In genomic region chr20:58711266-58712051, GRCh38 we compare ENCODE assay signal across 1 cellular context.
TF ChIP-seq lines count a peak whose summit lies in the region.

No MANE protein-coding gene starts in this region.

TF ChIP-seq in HepG2, 621 proteins besides CTCF, POLR2A, EP300 and RAD21:
- TF ChIP-seq AGO2 (optimal IDR thresholded peaks at IDR 0.05; ENCODE audit: low read depth, low read length) (peak; percentile 74), ZNF768 (CRISPR knock-in tag; IDR thresholded peaks at IDR 0.05) (no peak)
